Comparison of ENCODE assay signal across 17 cellular contexts in genomic region chr6:44737829-44738528, GRCh38.
DNase-seq lines count a peak whose midpoint lies in the region; ATAC-seq, FAIRE-seq and TF ChIP-seq lines count a peak whose summit lies in the region.
"Had no signal": no experiment of that assay in that cellular context is flagged by ENCODE, and none has a peak within 500 bp of the region (broad histone marks: within the 10 kb centered on the region; RNA-seq: fewer than 3 reads in every experiment).

No MANE protein-coding gene starts in this region.

- no peaks in the 10 kb centered on the region for H3K9me3 Mint-ChIP-seq in chondrocyte (ENCODE audit: low read depth)
- no peaks in the 10 kb centered on the region for H3K9me3 Mint-ChIP-seq in nephron

- no peaks in the 10 kb centered on the region for H4K20me1 ChIP-seq in BLaER1 treated with 17β-estradiol and CSF1 and Interleukin-3, amounts not matched to agents 10 nM and 100 nM

- ATAC-seq in GM21529 (IDR thresholded peaks at IDR 0.05; ENCODE audit: unreplicated experiment) = peak; percentile 26
- ATAC-seq in GM19035 (IDR thresholded peaks at IDR 0.05; ENCODE audit: unreplicated experiment) = no peak
- ATAC-seq: PC-3 had no signal

- no peaks in the 10 kb centered on the region for H3K27me3 ChIP-seq in BLaER1 treated with 17β-estradiol and CSF1 and Interleukin-3, amounts not matched to agents 10 nM and 100 nM
- no peaks in the 10 kb centered on the region for H3K27me3 ChIP-seq in stomach

- no peak overlapping the region for H3K9ac ChIP-seq in BLaER1 treated with 17β-estradiol and CSF1 and Interleukin-3, amounts not matched to agents 10 nM and 100 nM

- TF ChIP-seq CTCF in chondrocyte (IDR thresholded peaks at IDR 0.05) (no peak), nephron (IDR thresholded peaks at IDR 0.05; ENCODE audit: unreplicated experiment in 3 of 3) (no peak), stomach (IDR thresholded peaks at IDR 0.05) (no peak)

- H3K36me3 Mint-ChIP-seq in chondrocyte (ENCODE audit: low read depth) (no peaks in the 10 kb centered on the region), nephron (ENCODE audit: low read depth) (no peaks in the 10 kb centered on the region)

- peaks cover 7% of the 10 kb centered on the region for H3K27me3 Mint-ChIP-seq in chondrocyte (ENCODE audit: low read depth)
- H3K27me3 Mint-ChIP-seq in nephron (ENCODE audit: low read depth) = peaks cover 19% of the 10 kb centered on the region

- H3K4me1 Mint-ChIP-seq in chondrocyte (ENCODE audit: low read depth) = peaks cover 24% of the 10 kb centered on the region
- H3K4me1 Mint-ChIP-seq in nephron = peaks cover 46% of the 10 kb centered on the region

- H3K4me3 ChIP-seq in BLaER1 treated with 17β-estradiol and CSF1 and Interleukin-3, amounts not matched to agents 10 nM and 100 nM = no peak overlapping the region
- H3K4me3 ChIP-seq in stomach = no peak overlapping the region

- intact Hi-C loops in stomach (cut with DNase I; ENCODE audit: low total_unique reads) = no loop called here

- 43 to 70% (median 62%) methylated on average over 6 of the region's 6 CpGs for WGBS in stomach, 5 donors

- peak overlapping the region in 6 of 11 experiments; percentile 4 to 63 (median 46); a peak in 8 of 22 replicates for H3K27ac ChIP-seq in BLaER1 treated with 17β-estradiol and CSF1 and Interleukin-3, amounts not matched to agents 10 nM and 100 nM
- no peak overlapping the region for H3K27ac ChIP-seq in stomach

- no peak for TF ChIP-seq POLR2A in stomach (IDR thresholded peaks at IDR 0.05)

- no peak overlapping the region for H3K4me3 Mint-ChIP-seq in chondrocyte (ENCODE audit: unreplicated experiment)
- no peak overlapping the region for H3K4me3 Mint-ChIP-seq in nephron

- peak overlapping the region; percentile 30 for H3K27ac Mint-ChIP-seq in chondrocyte (ENCODE audit: unreplicated experiment)
- H3K27ac Mint-ChIP-seq in nephron = peak overlapping the region; percentile 47 to 93 (median 52)

- no peak for FAIRE-seq in HTR-8/SVneo (lab: Jason Lieb, UNC)
- FAIRE-seq: G401.6 had no signal

- no peaks in the 10 kb centered on the region for H3K36me3 ChIP-seq in BLaER1 treated with 17β-estradiol and CSF1 and Interleukin-3, amounts not matched to agents 10 nM and 100 nM
- H3K36me3 ChIP-seq in stomach = no peaks in the 10 kb centered on the region

- H3K4me1 ChIP-seq in BLaER1 treated with 17β-estradiol and CSF1 and Interleukin-3, amounts not matched to agents 10 nM and 100 nM = peaks cover 0 to 14% (median 9%) of the 10 kb centered on the region in 10 experiments; a peak in 16 of 20 replicates
- no peaks in the 10 kb centered on the region for H3K4me1 ChIP-seq in stomach

- H3K4me2 ChIP-seq in BLaER1 treated with 17β-estradiol and CSF1 and Interleukin-3, amounts not matched to agents 10 nM and 100 nM = peak overlapping the region in 8 of 11 experiments; percentile 12 to 51 (median 34); a peak in 12 of 22 replicates

- no peaks in the 10 kb centered on the region for H3K9me3 ChIP-seq in BLaER1 treated with 17β-estradiol and CSF1 and Interleukin-3, amounts not matched to agents 10 nM and 100 nM (replicated peaks in 1 of 11)
- H3K9me3 ChIP-seq in stomach = no peaks in the 10 kb centered on the region

- DNase-seq in chondrocyte (ENCODE audit: low spot score) (no peak), HTR-8/SVneo (ENCODE audit: insufficient read length, low spot score) (no peak), stomach (no peak), NCI-H446 treated with DMSO at 0.1 percent for 48 hours (lab: John Stamatoyannopoulos, UW) (no peak)
- DNase-seq: activated CD8-positive, alpha-beta memory T cell treated with anti-CD3 and anti-CD28 coated beads for 24 hours; cortex of kidney; hippocampal formation; left cardiac atrium; NCI-H187 treated with DMSO at 0.1 percent for 48 hours; NCI-H510A treated with DMSO at 0.1 percent for 48 hours; PC-3; substantia nigra had no signal

- no peak for TF ChIP-seq EP300 in stomach (IDR thresholded peaks at IDR 0.05)

Comparison
In these comparisons a context has a peak if more than half of its experiments do, and no peak if none do; other contexts are left out.
1. H3K27ac ChIP-seq: peak in BLaER1 treated with 17β-estradiol and CSF1 and Interleukin-3, amounts not matched to agents 10 nM and 100 nM (6 of 11); none in stomach (0 of 5).